16 cellular contexts compared by ENCODE assay signal in genomic region chr7:12357508-12357907, GRCh38. TPM values are rescaled to one million over a fixed set of nuclear protein-coding genes. Genes with fewer than 3 reads are reported as not detected.
DNase-seq lines count a peak whose midpoint lies in the region; ATAC-seq, FAIRE-seq and TF ChIP-seq lines count a peak whose summit lies in the region.
"Had no signal": no experiment of that assay in that cellular context is flagged by ENCODE, and none has a peak within 500 bp of the region (broad histone marks: within the 10 kb centered on the region; RNA-seq: fewer than 3 reads in every experiment).

No MANE protein-coding gene starts in this region.

- TF ChIP-seq EP300 in K562 (IDR thresholded peaks at IDR 0.05; ENCODE audit: low read length) = no peak

- no TSS peak for BruUV-seq in K562 (replicated peaks; lab: Mats Ljungman, UMichigan)

- in situ Hi-C loops in K562 (cut with MboI) = no loop called here

- no peak overlapping the region for H3K4me2 ChIP-seq in K562 (ENCODE audit: insufficient read depth, low read length)

- H3K36me3 ChIP-seq in K562 (ENCODE audit: control insufficient read depth, insufficient read depth, low read length) = peaks cover 94% of the 10 kb centered on the region
- H3K36me3 ChIP-seq: heart right ventricle, lower lobe of right lung had no signal

- DNase-seq in K562 (ENCODE audit: extremely low read depth in 1 of 4, low spot score in 3 of 4) = no peak
- DNase-seq in activated T-cell treated with anti-CD3 and anti-CD28 coated beads, Interleukin-2, amount 50 U/mL, for 1 hour = no peak
- no peak for DNase-seq in omental fat pad (ENCODE audit: low spot score)
- DNase-seq in hepatic stellate cell (ENCODE audit: low spot score) = no peak
- DNase-seq: activated CD8-positive, alpha-beta memory T cell treated with anti-CD3 and anti-CD28 coated beads, Interleukin-2, amount 50 U/mL, for 48 hours; activated naive CD8-positive, alpha-beta T cell treated with anti-CD3 and anti-CD28 coated beads for 36 hours; heart right ventricle; lower lobe of right lung; NCI-H1694 treated with DMSO at 0.1 percent for 48 hours; substantia nigra had no signal

- POLR2A ChIA-PET in K562 (lab: Yijun Ruan, JAX) = interaction anchor here (0.6 to 1.4 kb wide), 2 partner anchors 20 to 255 kb away, joined by 3 read pairs; no protein-coding TSS in a partner anchor

- H3K4me3 ChIP-seq in K562 = no peak overlapping the region
- H3K4me3 ChIP-seq: heart right ventricle, lower lobe of right lung, SK-N-MC, skin epidermis had no signal

- 64% methylated on average over 1 of the region's 1 CpG for WGBS in K562 (ENCODE audit: insufficient coverage, low coverage, missing lambda C conversion rate)

- no peaks in the 10 kb centered on the region for H3K9me3 ChIP-seq in K562 (replicated peaks; ENCODE audit: control insufficient read depth, insufficient read depth, low read depth, low read length)
- H3K9me3 ChIP-seq: lower lobe of right lung had no signal

- FAIRE-seq in K562 (lab: Jason Lieb, UNC) = no peak

- no peaks in the 10 kb centered on the region for H4K20me1 ChIP-seq in K562 (replicated peaks; ENCODE audit: control insufficient read depth, insufficient read depth, low read length)

- H3K4me1 ChIP-seq in K562 (replicated peaks in 1 of 2; ENCODE audit: control insufficient read depth in 2 of 2, insufficient read depth in 2 of 2, low read length in 2 of 2) = peaks cover 0 to 2% of the 10 kb centered on the region in 2 experiments; a peak in 1 of 5 replicates
- H3K4me1 ChIP-seq: heart right ventricle, lower lobe of right lung had no signal

- intact Hi-C loops in K562 (cut with micrococcal nuclease) = no loop called here

- H3K9ac ChIP-seq in K562 (ENCODE audit: insufficient read depth in 1 of 2, low read depth in 2 of 2, low read length in 2 of 2) = no peak overlapping the region

- no peaks in the 10 kb centered on the region for H3K9me1 ChIP-seq in K562 (ENCODE audit: control insufficient read depth, insufficient read depth, low read length)

- TF ChIP-seq CTCF in K562 (IDR thresholded peaks at IDR 0.05 in 2 of 3, conservative IDR thresholded peaks at IDR 0.05 in 1 of 3; ENCODE audit: insufficient read depth in 2 of 3, low read depth in 1 of 3, low read length in 3 of 3) = no peak
- TF ChIP-seq CTCF in omental fat pad (IDR thresholded peaks at IDR 0.05) = no peak

- no peak for TF ChIP-seq POLR2A in K562 (conservative IDR thresholded peaks at IDR 0.05)

- ATAC-seq in GM18868 (IDR thresholded peaks at IDR 0.05; ENCODE audit: unreplicated experiment) (peak; percentile 83), GM21717 (IDR thresholded peaks at IDR 0.05; ENCODE audit: unreplicated experiment) (peak; percentile 95), HG03159 (IDR thresholded peaks at IDR 0.05; ENCODE audit: unreplicated experiment) (peak; percentile 84), K562 (peak; percentile 14), omental fat pad (ENCODE audit: low FRiP score) (no peak)
- ATAC-seq: heart right ventricle, lower lobe of right lung had no signal

- no peak overlapping the region for H2AFZ ChIP-seq in K562 (ENCODE audit: low read depth, low read length)

- H3K27me3 ChIP-seq in K562 (ENCODE audit: control insufficient read depth in 2 of 2, insufficient read depth in 2 of 2, low read length in 2 of 2) = no peaks in the 10 kb centered on the region
- H3K27me3 ChIP-seq: heart right ventricle had no signal

- H3K79me2 ChIP-seq in K562 (ENCODE audit: control insufficient read depth, insufficient read depth, low read length) = peaks cover 16% of the 10 kb centered on the region; the same call in 2 of the 3 replicates

- H3K27ac ChIP-seq in K562 (ENCODE audit: extremely low read depth, low read depth, low read length) = no peak overlapping the region
- H3K27ac ChIP-seq: heart right ventricle, lower lobe of right lung, SK-N-MC, skin epidermis had no signal

- CTCF ChIA-PET in K562 (lab: Yijun Ruan, JAX; ENCODE audit: low intra/inter-chr PET ratio) = no interaction called here

- TF ChIP-seq RAD21 in K562 (CRISPR knock-in tag; conservative IDR thresholded peaks at IDR 0.05 in 1 of 2, IDR thresholded peaks at IDR 0.05 in 1 of 2) = no peak

TF ChIP-seq in K562, 482 proteins besides CTCF, POLR2A, EP300 and RAD21 (continues in another document):
- TF ChIP-seq, protein P1, sequence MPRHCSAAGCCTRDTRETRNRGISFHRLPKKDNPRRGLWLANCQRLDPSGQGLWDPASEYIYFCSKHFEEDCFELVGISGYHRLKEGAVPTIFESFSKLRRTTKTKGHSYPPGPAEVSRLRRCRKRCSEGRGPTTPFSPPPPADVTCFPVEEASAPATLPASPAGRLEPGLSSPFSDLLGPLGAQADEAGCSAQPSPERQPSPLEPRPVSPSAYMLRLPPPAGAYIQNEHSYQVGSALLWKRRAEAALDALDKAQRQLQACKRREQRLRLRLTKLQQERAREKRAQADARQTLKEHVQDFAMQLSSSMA (CRISPR knock-in tag; IDR thresholded peaks at IDR 0.05) = no peak
- TF ChIP-seq, protein P2, sequence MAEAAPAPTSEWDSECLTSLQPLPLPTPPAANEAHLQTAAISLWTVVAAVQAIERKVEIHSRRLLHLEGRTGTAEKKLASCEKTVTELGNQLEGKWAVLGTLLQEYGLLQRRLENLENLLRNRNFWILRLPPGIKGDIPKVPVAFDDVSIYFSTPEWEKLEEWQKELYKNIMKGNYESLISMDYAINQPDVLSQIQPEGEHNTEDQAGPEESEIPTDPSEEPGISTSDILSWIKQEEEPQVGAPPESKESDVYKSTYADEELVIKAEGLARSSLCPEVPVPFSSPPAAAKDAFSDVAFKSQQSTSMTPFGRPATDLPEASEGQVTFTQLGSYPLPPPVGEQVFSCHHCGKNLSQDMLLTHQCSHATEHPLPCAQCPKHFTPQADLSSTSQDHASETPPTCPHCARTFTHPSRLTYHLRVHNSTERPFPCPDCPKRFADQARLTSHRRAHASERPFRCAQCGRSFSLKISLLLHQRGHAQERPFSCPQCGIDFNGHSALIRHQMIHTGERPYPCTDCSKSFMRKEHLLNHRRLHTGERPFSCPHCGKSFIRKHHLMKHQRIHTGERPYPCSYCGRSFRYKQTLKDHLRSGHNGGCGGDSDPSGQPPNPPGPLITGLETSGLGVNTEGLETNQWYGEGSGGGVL (CRISPR knock-in tag; IDR thresholded peaks at IDR 0.05) = no peak
- TF ChIP-seq HLTF (IDR thresholded peaks at IDR 0.05) = no peak
- no peak for TF ChIP-seq ADNP (tag; IDR thresholded peaks at IDR 0.05)
- TF ChIP-seq STAT6 (CRISPR knock-in tag; IDR thresholded peaks at IDR 0.05) = no peak
- TF ChIP-seq ZBTB43 (CRISPR knock-in tag; IDR thresholded peaks at IDR 0.05) = no peak
- TF ChIP-seq CBX3 (IDR thresholded peaks at IDR 0.05; ENCODE audit: borderline replicate concordance in 1 of 2, low read length in 2 of 2) = no peak
- TF ChIP-seq FOXP1 (CRISPR knock-in tag; IDR thresholded peaks at IDR 0.05) = no peak

RNA-seq across cellular contexts. Expression of gene VWDE, which starts 46.2 kb away (rescaled TPM):
- total RNA-seq in K562 (2011; cell fraction: chromatin; rRNA removed; ENCODE audit: low replicate concordance) = 232 and 720 TPM in 2 replicates
- total RNA-seq in K562 (2011; cell fraction: nucleolus; rRNA removed) = 107 and 158 TPM in 2 replicates
- total RNA-seq in K562 (2011; cell fraction: nucleoplasm; rRNA removed) = 188 and 193 TPM in 2 replicates
- total RNA-seq in K562 (2014; rRNA removed) (58.9 and 63.1 TPM in 2 replicates), K562 (2014; rRNA removed; fragmentation: Illumina TruSeq; extraction: Trizol) (125 and 149 TPM in 2 replicates), K562 (2015; rRNA removed; fragmentation: Illumina TruSeq; extraction: Trizol) (99.5 and 99.6 TPM in 2 replicates), K562 (2021) (89.3 and 92.6 TPM in 2 replicates), omental fat pad (under 1 TPM in 3 of 4 donors, not detected in 1; 0.12 to 0.25 (median 0.16) TPM)
- polyA plus RNA-seq in K562 (2011; rRNA removed) (154 and 162 TPM in 2 replicates), K562 (2014; fragmentation: Illumina TruSeq; extraction: Trizol) (88.5 and 95.2 TPM in 2 replicates), K562 (2014; fragmentation: Nextera tagmentation; extraction: Ambion mirVana) (10 to 100 TPM; 40.6 to 51.0 TPM), K562 (2014; rRNA removed) (89.6 and 116 TPM in 2 replicates)
- polyA plus RNA-seq in K562 (2011; cell fraction: cytosol; rRNA removed) = 20.7 and 41.1 TPM in 2 replicates
- 473 and 611 TPM in 2 replicates for polyA plus RNA-seq in K562 (2011; cell fraction: nucleus; rRNA removed)
- polyA plus RNA-seq in K562 (2012) = 50.0 and 60.1 TPM in 2 replicates
- 192 and 222 TPM in 2 replicates for polyA minus RNA-seq in K562 (2011; rRNA and poly(A)+ RNA removed)
- polyA minus RNA-seq in K562 (2011; cell fraction: cytosol; rRNA and poly(A)+ RNA removed) = 32.4 and 41.3 TPM in 2 replicates
- 352 and 568 TPM in 2 replicates for polyA minus RNA-seq in K562 (2011; cell fraction: nucleus; rRNA and poly(A)+ RNA removed)
- total RNA-seq: G401 had no signal
- polyA plus RNA-seq: heart right ventricle had no signal

Comparison
In these comparisons a context has a peak if more than half of its experiments do, and no peak if none do; other contexts are left out.
1. RNA of gene VWDE, which starts 46.2 kb away (total RNA-seq): 58.9 to 720 TPM in K562; 0.12 to 0.25 TPM in omental fat pad; every median in the first group is over 10 times any median in the second.